In the genomic region with DNA sequence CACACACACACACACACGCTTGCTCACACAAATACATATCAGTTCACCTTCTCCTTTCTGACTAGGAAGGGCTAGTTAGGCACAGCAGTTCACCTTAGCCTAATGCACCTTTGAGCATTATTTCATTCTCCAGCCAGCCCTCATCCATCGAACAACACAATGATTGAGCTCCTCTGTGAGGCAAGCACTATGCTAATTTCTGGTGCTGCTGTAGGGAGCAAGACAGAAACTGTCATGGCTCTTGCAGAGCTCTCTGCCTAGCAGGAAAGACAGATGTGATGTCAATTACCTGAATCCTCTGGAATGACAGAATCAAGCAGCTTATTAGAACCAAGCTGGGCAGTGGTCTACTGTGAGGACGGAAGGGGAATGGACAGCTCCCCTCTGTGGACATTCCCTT, we compare ENCODE assay signal across 19 cellular contexts.
DNase-seq lines count a peak whose midpoint lies in the region; ATAC-seq, FAIRE-seq and TF ChIP-seq lines count a peak whose summit lies in the region.
"Had no signal": no experiment of that assay in that cellular context is flagged by ENCODE, and none has a peak within 500 bp of the region (broad histone marks: within the 10 kb centered on the region; RNA-seq: fewer than 3 reads in every experiment).

No MANE protein-coding gene starts in this region.

- H3K4me2 ChIP-seq in parathyroid adenoma (ENCODE audit: low read length): no peak overlapping the region
- H3K4me2 ChIP-seq: BLaER1 had no signal

- POLR2A ChIA-PET in activated CD8-positive, alpha-beta T cell treated with anti-CD3 and anti-CD28 coated beads, Interleukin-2, amount 10 ng/mL, durations not matched to agents 7 days and 5 days (lab: Charles Lee): no interaction called here

- peaks cover 7% of the 10 kb centered on the region for H3K4me1 ChIP-seq in parathyroid adenoma
- H3K4me1 ChIP-seq: BLaER1 had no signal

- H3K27me3 Mint-ChIP-seq in activated CD8-positive, alpha-beta T cell treated with anti-CD3 and anti-CD28 coated beads, Interleukin-2, amount 10 ng/mL, durations not matched to agents 7 days and 5 days (ENCODE audit: low read depth): no peaks in the 10 kb centered on the region

- H3K9me3 ChIP-seq in parathyroid adenoma (ENCODE audit: control insufficient read depth, low read length): no peaks in the 10 kb centered on the region
- H3K9me3 ChIP-seq: BLaER1 had no signal

- peak; percentile 64 for FAIRE-seq in bronchial epithelial cell (lab: Jason Lieb, UNC)
- FAIRE-seq: H54, HepG2 had no signal

- no peak overlapping the region for H3K27ac Mint-ChIP-seq in activated CD8-positive, alpha-beta T cell treated with anti-CD3 and anti-CD28 coated beads, Interleukin-2, amount 10 ng/mL, durations not matched to agents 7 days and 5 days
- H3K27ac Mint-ChIP-seq: CD14-positive monocyte; CD4-positive, alpha-beta memory T cell; HFFc6; IgD-negative memory B cell had no signal

- H3K4me3 Mint-ChIP-seq in activated CD8-positive, alpha-beta T cell treated with anti-CD3 and anti-CD28 coated beads, Interleukin-2, amount 10 ng/mL, durations not matched to agents 7 days and 5 days: no peak overlapping the region
- H3K4me3 Mint-ChIP-seq: CD14-positive monocyte; CD4-positive, alpha-beta memory T cell; HFFc6; IgD-negative memory B cell had no signal

- no peaks in the 10 kb centered on the region for H3K36me3 Mint-ChIP-seq in activated CD8-positive, alpha-beta T cell treated with anti-CD3 and anti-CD28 coated beads, Interleukin-2, amount 10 ng/mL, durations not matched to agents 7 days and 5 days (ENCODE audit: low read depth)
- H3K36me3 Mint-ChIP-seq: CD14-positive monocyte; CD4-positive, alpha-beta memory T cell; IgD-negative memory B cell had no signal

- no peak for ATAC-seq in GM21723 (IDR thresholded peaks at IDR 0.05; ENCODE audit: unreplicated experiment)
- ATAC-seq in activated CD8-positive, alpha-beta T cell treated with anti-CD3 and anti-CD28 coated beads, Interleukin-2, amount 10 ng/mL, durations not matched to agents 7 days and 5 days: no peak
- ATAC-seq: HCT116, HepG2 had no signal

- H3K27me3 ChIP-seq in H7 (ENCODE audit: control insufficient read depth, insufficient read depth, low read length): no peaks in the 10 kb centered on the region
- no peaks in the 10 kb centered on the region for H3K27me3 ChIP-seq in bronchial epithelial cell (ENCODE audit: control insufficient read depth, insufficient read depth, low read length)
- H3K27me3 ChIP-seq in parathyroid adenoma (ENCODE audit: control insufficient read depth, insufficient read depth, low read length): no peaks in the 10 kb centered on the region
- no peaks in the 10 kb centered on the region for H3K27me3 ChIP-seq in brain microvascular endothelial cell (replicated peaks)
- H3K27me3 ChIP-seq: BLaER1 had no signal

- CTCF ChIA-PET in activated CD8-positive, alpha-beta T cell treated with anti-CD3 and anti-CD28 coated beads, Interleukin-2, amount 10 ng/mL, durations not matched to agents 7 days and 5 days (lab: Charles Lee): no interaction called here

- H3K36me3 ChIP-seq in H7 (replicated peaks; ENCODE audit: control insufficient read depth, insufficient read depth, low read length) (no peaks in the 10 kb centered on the region), bronchial epithelial cell (ENCODE audit: control insufficient read depth, insufficient read depth, low read length) (no peaks in the 10 kb centered on the region), parathyroid adenoma (ENCODE audit: control insufficient read depth, insufficient read depth, low read length) (no peaks in the 10 kb centered on the region), brain microvascular endothelial cell (replicated peaks) (no peaks in the 10 kb centered on the region)
- H3K36me3 ChIP-seq: BLaER1 had no signal

- no peaks in the 10 kb centered on the region for H3K79me2 ChIP-seq in parathyroid adenoma

- no peaks in the 10 kb centered on the region for H3K9me3 Mint-ChIP-seq in activated CD8-positive, alpha-beta T cell treated with anti-CD3 and anti-CD28 coated beads, Interleukin-2, amount 10 ng/mL, durations not matched to agents 7 days and 5 days (ENCODE audit: insufficient read depth)
- H3K9me3 Mint-ChIP-seq: HFFc6 had no signal

- H3K27ac ChIP-seq in parathyroid adenoma (peak overlapping the region; percentile 42), brain microvascular endothelial cell (no peak overlapping the region)
- H3K27ac ChIP-seq: BLaER1 had no signal

- no peak overlapping the region for H2AFZ ChIP-seq in parathyroid adenoma

- H3K4me1 Mint-ChIP-seq in activated CD8-positive, alpha-beta T cell treated with anti-CD3 and anti-CD28 coated beads, Interleukin-2, amount 10 ng/mL, durations not matched to agents 7 days and 5 days (ENCODE audit: low read depth): no peaks in the 10 kb centered on the region
- H3K4me1 Mint-ChIP-seq: CD14-positive monocyte; CD4-positive, alpha-beta memory T cell; IgD-negative memory B cell had no signal

- in situ Hi-C loops in brain microvascular endothelial cell (cut with HindIII; ENCODE audit: low pct_ligation_motif_present, low sequenced_read_pairs): no loop called here

- DNase-seq in H7 (peak; percentile 13), bronchial epithelial cell (ENCODE audit: low read depth) (no peak), iPS-NIHi7 (ENCODE audit: extremely low spot score) (peak; percentile 23), brain microvascular endothelial cell (no peak)
- DNase-seq in activated CD8-positive, alpha-beta T cell treated with anti-CD3 and anti-CD28 coated beads, Interleukin-2, amount 10 ng/mL, durations not matched to agents 7 days and 5 days: no peak
- DNase-seq: 8988T; CD4-positive, alpha-beta memory T cell; DMS153; DMS79; GF-D8; HFFc6 had no signal

- H3K4me3 ChIP-seq in H7 (ENCODE audit: insufficient read depth, low read depth, low read length) (no peak overlapping the region), bronchial epithelial cell (ENCODE audit: low read depth, low read length) (no peak overlapping the region), parathyroid adenoma (ENCODE audit: low read depth, low read length) (no peak overlapping the region), brain microvascular endothelial cell (ENCODE audit: low read depth, low read length) (no peak overlapping the region)
- H3K4me3 ChIP-seq: BLaER1 had no signal

- no peak for TF ChIP-seq CTCF in bronchial epithelial cell (IDR thresholded peaks at IDR 0.05; ENCODE audit: insufficient read depth, low read length, severe bottlenecking)
- TF ChIP-seq CTCF in parathyroid adenoma (IDR thresholded peaks at IDR 0.05): no peak
- no peak for TF ChIP-seq CTCF in brain microvascular endothelial cell (IDR thresholded peaks at IDR 0.05; ENCODE audit: low read depth, low read length, missing control alignments)

- no peak overlapping the region for H3K9ac ChIP-seq in parathyroid adenoma
- H3K9ac ChIP-seq: BLaER1 had no signal

Comparison
In these comparisons a context has a peak if more than half of its experiments do, and no peak if none do; other contexts are left out.
1. DNase-seq: peak in H7 (single experiment) and iPS-NIHi7 (single experiment); none in bronchial epithelial cell (single experiment), activated CD8-positive, alpha-beta T cell treated with anti-CD3 and anti-CD28 coated beads, Interleukin-2, amount 10 ng/mL, durations not matched to agents 7 days and 5 days (single experiment) and brain microvascular endothelial cell (single experiment).